In genomic region chr9:112618385-112619001, GRCh38 we compare ENCODE assay signal across 19 cellular contexts.
DNase-seq lines count a peak whose midpoint lies in the region; ATAC-seq and TF ChIP-seq lines count a peak whose summit lies in the region.
"Had no signal": no experiment of that assay in that cellular context is flagged by ENCODE, and none has a peak within 500 bp of the region (broad histone marks: within the 10 kb centered on the region; RNA-seq: fewer than 3 reads in every experiment).

No MANE protein-coding gene starts in this region.

- no peak overlapping the region for H2BK15ac ChIP-seq in neuronal stem cell (ENCODE audit: low read length)

- H3K9me3 Mint-ChIP-seq in WTC11 (no peaks in the 10 kb centered on the region), endodermal cell (no peaks in the 10 kb centered on the region)
- H3K9me3 Mint-ChIP-seq: CD4-positive, alpha-beta T cell had no signal

- H3K4me3 ChIP-seq in endodermal cell (ENCODE audit: low read length) (no peak overlapping the region), neuronal stem cell (ENCODE audit: low read length in 2 of 2) (peak overlapping the region in 1 of 2 donors; percentile 8)
- H3K4me3 ChIP-seq: A549, HAP-1 had no signal

- H2BK12ac ChIP-seq in neuronal stem cell (ENCODE audit: low read length): no peak overlapping the region

- no peak overlapping the region for H3K27ac ChIP-seq in endodermal cell (ENCODE audit: low read depth, low read length)
- no peak overlapping the region for H3K27ac ChIP-seq in neuronal stem cell (replicated peaks; ENCODE audit: low read length)
- H3K27ac ChIP-seq: 22Rv1, A549, C4-2B, HL-60 had no signal

- H3K27ac Mint-ChIP-seq in WTC11 (0 out of 2 replicates have a peak overlapping the region, but pooled peaks have one; percentile 43), endodermal cell (peak overlapping the region; percentile 74)
- H3K27ac Mint-ChIP-seq: CD4-positive, alpha-beta T cell had no signal

- H3K23ac ChIP-seq in neuronal stem cell (ENCODE audit: low read depth, low read length, poor library complexity): peak overlapping the region; percentile 12

- CTCF ChIA-PET in WTC11 (lab: Charles Lee): interaction anchor here (1.4 kb wide), 1 partner anchor 38 kb away, joined by 3 read pairs; no protein-coding TSS in a partner anchor

- POLR2A ChIA-PET in WTC11 (lab: Charles Lee): no interaction called here

- H2BK120ac ChIP-seq in neuronal stem cell (ENCODE audit: low read depth, low read length): no peak overlapping the region

- no peaks in the 10 kb centered on the region for H3K9me3 ChIP-seq in endodermal cell (ENCODE audit: control insufficient read depth, low read length)
- peaks cover 0 to 3% of the 10 kb centered on the region in 2 donors for H3K9me3 ChIP-seq in neuronal stem cell (replicated peaks in 1 of 2; ENCODE audit: control insufficient read depth in 2 of 2, insufficient read depth in 1 of 2, low read depth in 1 of 2, low read length in 2 of 2)
- H3K9me3 ChIP-seq: A549, Caco-2, HAP-1 had no signal

- H3K36me3 ChIP-seq in endodermal cell (ENCODE audit: control insufficient read depth, insufficient read depth, low read length) (peaks cover 14% of the 10 kb centered on the region), neuronal stem cell (replicated peaks in 1 of 2; ENCODE audit: control insufficient read depth in 2 of 2, insufficient read depth in 2 of 2, low read length in 2 of 2) (peaks cover 5 to 61% of the 10 kb centered on the region in 2 donors)
- H3K36me3 ChIP-seq: HAP-1 had no signal

- H2AK5ac ChIP-seq in neuronal stem cell (ENCODE audit: low read depth, low read length): no peak overlapping the region

- no peak overlapping the region for H3K18ac ChIP-seq in neuronal stem cell (ENCODE audit: low read length)

- no peaks in the 10 kb centered on the region for H3K27me3 Mint-ChIP-seq in WTC11 (ENCODE audit: low read depth)
- no peaks in the 10 kb centered on the region for H3K27me3 Mint-ChIP-seq in endodermal cell (ENCODE audit: insufficient read depth)
- H3K27me3 Mint-ChIP-seq: CD4-positive, alpha-beta T cell had no signal

- no peak overlapping the region for H3K4me2 ChIP-seq in neuronal stem cell (ENCODE audit: insufficient read depth, low read length, poor library complexity, severe bottlenecking)
- H3K4me2 ChIP-seq: A549 had no signal

- H3K4me1 ChIP-seq in endodermal cell (ENCODE audit: control insufficient read depth, insufficient read depth, low read length) (no peaks in the 10 kb centered on the region), neuronal stem cell (ENCODE audit: control insufficient read depth in 2 of 2, insufficient read depth in 1 of 2, low read depth in 1 of 2, low read length in 2 of 2) (peaks cover 0 to 4% of the 10 kb centered on the region in 2 donors)
- H3K4me1 ChIP-seq: A549, HAP-1 had no signal

- H3K27me3 ChIP-seq in endodermal cell (ENCODE audit: control insufficient read depth, insufficient read depth, low read length, poor library complexity, severe bottlenecking) (no peaks in the 10 kb centered on the region), neuronal stem cell (ENCODE audit: control insufficient read depth in 3 of 3, insufficient read depth in 3 of 3, low read depth in 1 of 3, low read length in 3 of 3) (no peaks in the 10 kb centered on the region)

- H4K8ac ChIP-seq in neuronal stem cell (ENCODE audit: low read depth, low read length): no peak overlapping the region

- H2AFZ ChIP-seq in neuronal stem cell (ENCODE audit: low read length): no peak overlapping the region

- WGBS in endodermal cell (ENCODE audit: insufficient coverage in 1 of 2, insufficient read length in 1 of 2), 2 experiments: 87 to 92% methylated on average over 3 to 21 of the region's 21 CpGs
- no CpG with 5 or more reads among the region's 21 CpGs for WGBS in neuronal stem cell (ENCODE audit: extremely low coverage in 2 of 2, insufficient read length in 2 of 2, insufficient replicate concordance in 1 of 2), 2 donors

- TF ChIP-seq CTCF in WTC11 (IDR thresholded peaks at IDR 0.05) (no peak), endodermal cell (conservative IDR thresholded peaks at IDR 0.05) (no peak)

- H3K9ac ChIP-seq in endodermal cell (ENCODE audit: extremely low read depth, low read length, poor library complexity, severe bottlenecking) (no peak overlapping the region), neuronal stem cell (ENCODE audit: low read depth, low read length, poor library complexity) (no peak overlapping the region)

- no peak overlapping the region for H3K4me3 Mint-ChIP-seq in WTC11
- no peak overlapping the region for H3K4me3 Mint-ChIP-seq in endodermal cell
- H3K4me3 Mint-ChIP-seq: CD4-positive, alpha-beta T cell had no signal

- ATAC-seq in WTC11 (peak; percentile 41), HG02642 (IDR thresholded peaks at IDR 0.05; ENCODE audit: poor library complexity, unreplicated experiment) (no peak)
- ATAC-seq: A549 had no signal

- no peak overlapping the region for H3K4ac ChIP-seq in neuronal stem cell (ENCODE audit: low read length)

- H2BK5ac ChIP-seq in neuronal stem cell (ENCODE audit: low read length): no peak overlapping the region

- H4K91ac ChIP-seq in neuronal stem cell (ENCODE audit: low read depth, low read length, poor library complexity): no peak overlapping the region

- H3K4me1 Mint-ChIP-seq in WTC11 (peaks cover 36% of the 10 kb centered on the region), endodermal cell (peaks cover 29% of the 10 kb centered on the region)

- H3K36me3 Mint-ChIP-seq in WTC11 (no peaks in the 10 kb centered on the region), endodermal cell (ENCODE audit: low read depth) (peaks cover 21% of the 10 kb centered on the region)

- no peaks in the 10 kb centered on the region for H3K79me1 ChIP-seq in neuronal stem cell (ENCODE audit: low read depth, low read length)

- H3K14ac ChIP-seq in neuronal stem cell (ENCODE audit: low read length): peak overlapping the region; percentile 17

- peak; percentile 3 for DNase-seq in NCI-H2227 (lab: John Stamatoyannopoulos, UW; ENCODE audit: unreplicated experiment)
- DNase-seq in NCI-H2227 treated with DMSO at 0.1 percent for 48 hours (lab: John Stamatoyannopoulos, UW): no peak
- DNase-seq in WTC11 (ENCODE audit: low spot score): no peak
- no peak for DNase-seq in endodermal cell
- no peak for DNase-seq in neuronal stem cell (ENCODE audit: low spot score)
- DNase-seq in activated CD4-positive, alpha-beta T cell treated with anti-CD3 and anti-CD28 coated beads for 1 hour: no peak
- no peak for DNase-seq in stimulated activated CD4-positive, alpha-beta T cell treated with anti-CD3 and anti-CD28 coated beads, Interleukin-2, amount 100 ng/mL, for 48 hours
- DNase-seq: AML-193; Caco-2; CD4-positive, alpha-beta T cell; DMS153; DMS79; GF-D8 had no signal

TF ChIP-seq in WTC11, 78 proteins besides CTCF, POLR2A, EP300 and RAD21:
- TF ChIP-seq NR1H2 (CRISPR knock-in tag; IDR thresholded peaks at IDR 0.05): no peak
- TF ChIP-seq ESRRA (CRISPR knock-in tag; IDR thresholded peaks at IDR 0.05; ENCODE audit: borderline replicate concordance): no peak
- no peak for TF ChIP-seq JUN (CRISPR knock-in tag; IDR thresholded peaks at IDR 0.05)
- TF ChIP-seq, protein P1, sequence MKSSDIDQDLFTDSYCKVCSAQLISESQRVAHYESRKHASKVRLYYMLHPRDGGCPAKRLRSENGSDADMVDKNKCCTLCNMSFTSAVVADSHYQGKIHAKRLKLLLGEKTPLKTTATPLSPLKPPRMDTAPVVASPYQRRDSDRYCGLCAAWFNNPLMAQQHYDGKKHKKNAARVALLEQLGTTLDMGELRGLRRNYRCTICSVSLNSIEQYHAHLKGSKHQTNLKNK (CRISPR knock-in tag; IDR thresholded peaks at IDR 0.05): no peak
- no peak for TF ChIP-seq GTF2I (CRISPR knock-in tag; conservative IDR thresholded peaks at IDR 0.05)
- TF ChIP-seq TEAD1 (CRISPR knock-in tag; IDR thresholded peaks at IDR 0.05): no peak
- no peak for TF ChIP-seq ZNF263 (CRISPR knock-in tag; IDR thresholded peaks at IDR 0.05; ENCODE audit: low read depth)
- no peak for TF ChIP-seq TEAD4 (CRISPR knock-in tag; IDR thresholded peaks at IDR 0.05)
- TF ChIP-seq OVOL2 (CRISPR knock-in tag; IDR thresholded peaks at IDR 0.05; ENCODE audit: borderline replicate concordance): no peak
- no peak for TF ChIP-seq GRHL2 (CRISPR knock-in tag; IDR thresholded peaks at IDR 0.05; ENCODE audit: insufficient replicate concordance, severe bottlenecking)
- TF ChIP-seq CREM (CRISPR knock-in tag; IDR thresholded peaks at IDR 0.05): no peak
- no peak for TF ChIP-seq NFE2L1 (CRISPR knock-in tag; IDR thresholded peaks at IDR 0.05)
- no peak for TF ChIP-seq NR2C2 (CRISPR knock-in tag; IDR thresholded peaks at IDR 0.05)
- TF ChIP-seq FOXP1 (CRISPR knock-in tag; IDR thresholded peaks at IDR 0.05; ENCODE audit: borderline replicate concordance): no peak
- no peak for TF ChIP-seq RORB (CRISPR knock-in tag; IDR thresholded peaks at IDR 0.05)
- no peak for TF ChIP-seq ATF1 (CRISPR knock-in tag; IDR thresholded peaks at IDR 0.05)
- TF ChIP-seq, protein P2, sequence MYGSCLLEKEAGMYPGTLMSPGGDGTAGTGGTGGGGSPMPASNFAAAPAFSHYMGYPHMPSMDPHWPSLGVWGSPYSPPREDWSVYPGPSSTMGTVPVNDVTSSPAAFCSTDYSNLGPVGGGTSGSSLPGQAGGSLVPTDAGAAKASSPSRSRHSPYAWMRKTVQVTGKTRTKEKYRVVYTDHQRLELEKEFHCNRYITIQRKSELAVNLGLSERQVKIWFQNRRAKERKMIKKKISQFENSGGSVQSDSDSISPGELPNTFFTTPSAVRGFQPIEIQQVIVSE (CRISPR knock-in tag; IDR thresholded peaks at IDR 0.05; ENCODE audit: borderline replicate concordance): no peak
